ENCODE assay signal across 1 cellular context in genomic region chr1:205279986-205280385, GRCh38.
TF ChIP-seq lines count a peak whose summit lies in the region.

No MANE protein-coding gene starts in this region.

TF ChIP-seq in GM12878, 131 proteins besides CTCF, POLR2A, EP300 and RAD21:
- TF ChIP-seq SP1 (IDR thresholded peaks at IDR 0.05; ENCODE audit: low read depth, low read length): no peak
- TF ChIP-seq RUNX3 (IDR thresholded peaks at IDR 0.05; ENCODE audit: low read length): peak; percentile 2; the same call in 1 of the 2 replicates
